In genomic region chr2:12169721-12170120, GRCh38 we compare ENCODE assay signal across 8 cellular contexts.
DNase-seq lines count a peak whose midpoint lies in the region; ATAC-seq and TF ChIP-seq lines count a peak whose summit lies in the region.

No MANE protein-coding gene starts in this region.

- no peak overlapping the region for H3K27ac Mint-ChIP-seq in stimulated activated memory B cell treated with anti-CD40 and anti-IgM and Interleukin-4, amounts not matched to agents 10 μg/mL and 1 μg/mL and 100 μg/mL, for 72 hours

- H3K27me3 Mint-ChIP-seq in stimulated activated memory B cell treated with anti-CD40 and anti-IgM and Interleukin-4, amounts not matched to agents 10 μg/mL and 1 μg/mL and 100 μg/mL, for 72 hours, result no peaks in the 10 kb centered on the region

- DNase-seq in stimulated activated CD4-positive, alpha-beta T cell treated with anti-CD3 and anti-CD28 coated beads, Interleukin-15, amount 100 ng/mL, for 24 hours, result peak; percentile 28
- no peak for DNase-seq in stimulated activated CD4-positive, alpha-beta T cell treated with anti-CD3 and anti-CD28 coated beads, Interleukin-2, amount 100 ng/mL, for 48 hours
- peak; percentile 59 for DNase-seq in central memory CD4-positive, alpha-beta T cell
- DNase-seq in lung microvascular endothelial cell (ENCODE audit: low read depth in 2 of 2) (peak; percentile 77 to 99), transverse colon (peak; percentile 13), SIG-M5 treated with dmso at 0.1 percent for 504 hours (lab: John Stamatoyannopoulos, UW; ENCODE audit: unreplicated experiment) (no peak), AML-193 (lab: John Stamatoyannopoulos, UW) (no peak)

- H3K36me3 Mint-ChIP-seq in stimulated activated memory B cell treated with anti-CD40 and anti-IgM and Interleukin-4, amounts not matched to agents 10 μg/mL and 1 μg/mL and 100 μg/mL, for 72 hours, result no peaks in the 10 kb centered on the region

- intact Hi-C loops in transverse colon (cut with DNase I; ENCODE audit: low total_unique reads), result no loop called here

- TF ChIP-seq POLR2A in transverse colon (IDR thresholded peaks at IDR 0.05), result no peak

- no peaks in the 10 kb centered on the region for H3K9me3 Mint-ChIP-seq in stimulated activated memory B cell treated with anti-CD40 and anti-IgM and Interleukin-4, amounts not matched to agents 10 μg/mL and 1 μg/mL and 100 μg/mL, for 72 hours

- no peak overlapping the region for H3K4me3 ChIP-seq in transverse colon

- no peak for ATAC-seq in stimulated activated memory B cell treated with anti-CD40 and anti-IgM and Interleukin-4, amounts not matched to agents 10 μg/mL and 1 μg/mL and 100 μg/mL, for 72 hours

- peaks cover 8 to 20% (median 16%) of the 10 kb centered on the region in 4 donors for H3K4me1 ChIP-seq in transverse colon

- no peaks in the 10 kb centered on the region for H3K9me3 ChIP-seq in transverse colon

- no peaks in the 10 kb centered on the region for H3K36me3 ChIP-seq in transverse colon

- in situ Hi-C loops in transverse colon (cut with MboI; ENCODE audit: low pct_ligation_motif_present in 1 of 4, low pct_unique_long_range_greater_than_20kb in 1 of 4, low sequenced_read_pairs in 3 of 4), result loop anchor here in 1 of 4 donors (25.0 kb wide), 1 partner anchor 543 kb away; the partner anchor contains the start of gene TRIB2

- no peak for TF ChIP-seq EP300 in transverse colon (IDR thresholded peaks at IDR 0.05; ENCODE audit: low read depth)

- no peak overlapping the region for H3K4me3 Mint-ChIP-seq in stimulated activated memory B cell treated with anti-CD40 and anti-IgM and Interleukin-4, amounts not matched to agents 10 μg/mL and 1 μg/mL and 100 μg/mL, for 72 hours

- TF ChIP-seq CTCF in transverse colon (IDR thresholded peaks at IDR 0.05), result no peak

- no peaks in the 10 kb centered on the region for H3K27me3 ChIP-seq in transverse colon

- 56 to 59% methylated on average over 4 to 6 of the region's 6 CpGs for WGBS in transverse colon (ENCODE audit: low coverage in 1 of 2), 2 donors

- peaks cover 28% of the 10 kb centered on the region for H3K4me1 Mint-ChIP-seq in stimulated activated memory B cell treated with anti-CD40 and anti-IgM and Interleukin-4, amounts not matched to agents 10 μg/mL and 1 μg/mL and 100 μg/mL, for 72 hours

- peak overlapping the region; percentile 48 to 71 (median 70) for H3K27ac ChIP-seq in transverse colon

Comparison
In these comparisons a context has a peak if more than half of its experiments do, and no peak if none do; other contexts are left out.
1. DNase-seq: peak in stimulated activated CD4-positive, alpha-beta T cell treated with anti-CD3 and anti-CD28 coated beads, Interleukin-15, amount 100 ng/mL, for 24 hours (single experiment), central memory CD4-positive, alpha-beta T cell (single experiment), lung microvascular endothelial cell (2 of 2) and transverse colon (single experiment); none in stimulated activated CD4-positive, alpha-beta T cell treated with anti-CD3 and anti-CD28 coated beads, Interleukin-2, amount 100 ng/mL, for 48 hours (0 of 2), SIG-M5 treated with dmso at 0.1 percent for 504 hours (single experiment) and AML-193 (0 of 2).